ENCODE assay signal across 29 cellular contexts in genomic region chr6:1862411-1862810, GRCh38.
"Had no signal": no experiment of that assay in that cellular context is flagged by ENCODE, and none has a peak within 500 bp of the region (broad histone marks: within the 10 kb centered on the region; RNA-seq: fewer than 3 reads in every experiment).

No MANE protein-coding gene starts in this region.

- H3K9me3 ChIP-seq: adrenal gland, body of pancreas, esophagus muscularis mucosa, gastroesophageal sphincter, heart right ventricle had no signal

- H3K4me3 ChIP-seq: adrenal gland, body of pancreas, coronary artery, dorsolateral prefrontal cortex, esophagus muscularis mucosa, gastroesophageal sphincter, heart right ventricle, hepatocyte had no signal

- H3K27me3 ChIP-seq: adrenal gland, body of pancreas, dorsolateral prefrontal cortex, esophagus muscularis mucosa, gastroesophageal sphincter, hepatocyte had no signal

- H3K4me1 ChIP-seq: adrenal gland, esophagus muscularis mucosa, gastroesophageal sphincter, heart right ventricle had no signal

- H2AFZ ChIP-seq: hepatocyte had no signal

- H3K36me3 ChIP-seq: adrenal gland, esophagus muscularis mucosa, gastroesophageal sphincter, heart right ventricle, WERI-Rb-1 had no signal

- H3K79me2 ChIP-seq: hepatocyte had no signal

- H3K27ac ChIP-seq: adrenal gland, body of pancreas, coronary artery, dorsolateral prefrontal cortex, esophagus muscularis mucosa, gastroesophageal sphincter, heart right ventricle, hepatocyte, WERI-Rb-1 had no signal

- DNase-seq: activated B cell treated with CpG ODN at 0.5 μM for 24 hours; activated CD4-positive, alpha-beta T cell treated with anti-CD3 and anti-CD28 coated beads for 48 hours; activated CD4-positive, alpha-beta T cell treated with anti-CD3 and anti-CD28 coated beads, Interleukin-2, amount 50 U/mL, for 1 hour; activated CD4-positive, alpha-beta T cell treated with anti-CD3 and anti-CD28 coated beads, Interleukin-2, amount 50 U/mL, for 48 hours; activated CD8-positive, alpha-beta memory T cell treated with anti-CD3 and anti-CD28 coated beads, Interleukin-2, amount 10 ng/mL, durations not matched to agents 7 days and 5 days; activated CD8-positive, alpha-beta memory T cell treated with anti-CD3 and anti-CD28 coated beads, Interleukin-2, amount 50 U/mL, for 4 hours; activated CD8-positive, alpha-beta T cell treated with anti-CD3 and anti-CD28 coated beads for 36 hours; activated effector memory CD4-positive, alpha-beta T cell treated with anti-CD3 and anti-CD28 coated beads, Interleukin-2, amount 50 U/mL, for 16 hours; activated naive CD4-positive, alpha-beta T cell treated with anti-CD3 and anti-CD28 coated beads for 36 hours; activated naive CD8-positive, alpha-beta T cell treated with anti-CD3 and anti-CD28 coated beads for 36 hours; activated naive CD8-positive, alpha-beta T cell treated with anti-CD3 and anti-CD28 coated beads, Interleukin-2, amount 50 U/mL, for 24 hours; activated T-cell treated with anti-CD3 and anti-CD28 coated beads, Interleukin-2, amount 50 U/mL, for 1 hour; activated T-cell treated with anti-CD3 and anti-CD28 coated beads, Interleukin-2, amount 50 U/mL, for 48 hours; adrenal gland; amygdala; aorta; body of pancreas; dorsolateral prefrontal cortex; effector memory CD4-positive, alpha-beta T cell; endodermal cell; erythroblast; foreskin melanocyte; heart right ventricle; T-helper 9 cell; WERI-Rb-1 had no signal

- H3K4me2 ChIP-seq: hepatocyte had no signal
